In genomic region chr4:62528874-62529273, GRCh38 we compare ENCODE assay signal across 14 cellular contexts.
DNase-seq lines count a peak whose midpoint lies in the region; ATAC-seq, FAIRE-seq and TF ChIP-seq lines count a peak whose summit lies in the region.
"Had no signal": no experiment of that assay in that cellular context is flagged by ENCODE, and none has a peak within 500 bp of the region (broad histone marks: within the 10 kb centered on the region; RNA-seq: fewer than 3 reads in every experiment).

No MANE protein-coding gene starts in this region.

- CTCF ChIA-PET in mammary epithelial cell (lab: Charles Lee; ENCODE audit: low non-redundant PET): no interaction called here

- H3K36me3 ChIP-seq in mammary epithelial cell (ENCODE audit: insufficient read depth, low read length): no peaks in the 10 kb centered on the region
- H3K36me3 ChIP-seq in breast epithelium: no peaks in the 10 kb centered on the region
- no peaks in the 10 kb centered on the region for H3K36me3 ChIP-seq in bronchial epithelial cell (ENCODE audit: control insufficient read depth, insufficient read depth, low read length)
- no peaks in the 10 kb centered on the region for H3K36me3 ChIP-seq in spleen

- intact Hi-C loops in mammary epithelial cell (cut with micrococcal nuclease): no loop called here
- intact Hi-C loops in breast epithelium (cut with DNase I; ENCODE audit: low total_unique reads): no loop called here
- intact Hi-C loops in left colon (cut with DNase I, micrococcal nuclease): no loop called here
- intact Hi-C loops in spleen (cut with DNase I; ENCODE audit: low total_unique reads): no loop called here

- TF ChIP-seq POLR2A in breast epithelium (IDR thresholded peaks at IDR 0.05) (no peak), spleen (IDR thresholded peaks at IDR 0.05) (no peak)

- H3K27ac ChIP-seq in mammary epithelial cell (ENCODE audit: insufficient read depth, low read depth, low read length): no peak overlapping the region
- no peak overlapping the region for H3K27ac ChIP-seq in breast epithelium
- H3K27ac ChIP-seq in spleen: no peak overlapping the region
- H3K27ac ChIP-seq: KMS-11 had no signal

- DNase-seq in mammary epithelial cell: peak; percentile 48
- no peak for DNase-seq in breast epithelium (ENCODE audit: low spot score in 2 of 2)
- DNase-seq in bronchial epithelial cell (ENCODE audit: low read depth): peak; percentile 28
- DNase-seq in left colon: no peak
- DNase-seq in SKM-1 treated with dmso at 0.1 percent for 144 hours (lab: John Stamatoyannopoulos, UW; ENCODE audit: unreplicated experiment): no peak
- no peak for DNase-seq in spleen
- DNase-seq in dedifferentiated amniotic fluid mesenchymal stem cell (ENCODE audit: extremely low spot score): no peak
- no peak for DNase-seq in GM03348 (ENCODE audit: low spot score)
- DNase-seq: GOT3, NCI-H1092 treated with DMSO at 0.1 percent for 48 hours, NCI-H2227 treated with DMSO at 0.1 percent for 48 hours, NCI-H524 treated with DMSO at 0.1 percent for 48 hours, SHP77 treated with DMSO at 0.1 percent for 48 hours had no signal

- no peaks in the 10 kb centered on the region for H4K20me1 ChIP-seq in mammary epithelial cell (ENCODE audit: insufficient read depth, low read length)

- peak; percentile 46 for ATAC-seq in left colon

- dilution Hi-C loops in mammary epithelial cell (cut with HindIII; ENCODE audit: low sequenced_read_pairs): no loop called here

- WGBS in mammary epithelial cell (ENCODE audit: low coverage, missing lambda C conversion rate): 50% methylated on average over 2 of the region's 2 CpGs
- WGBS in spleen, 5 donors: 40 to 57% (median 48%) methylated on average over 2 of the region's 2 CpGs

- H3K27me3 ChIP-seq in mammary epithelial cell (ENCODE audit: insufficient read depth, low read length) (no peaks in the 10 kb centered on the region), breast epithelium (no peaks in the 10 kb centered on the region), bronchial epithelial cell (ENCODE audit: control insufficient read depth, insufficient read depth, low read length) (no peaks in the 10 kb centered on the region), spleen (replicated peaks in 1 of 7) (no peaks in the 10 kb centered on the region)

- FAIRE-seq in bronchial epithelial cell (lab: Jason Lieb, UNC): no peak

- no TSS peak for BruUV-seq in mammary epithelial cell (replicated peaks; lab: Mats Ljungman, UMichigan)

- in situ Hi-C loops in mammary epithelial cell (cut with MboI; ENCODE audit: low sequenced_read_pairs in 2 of 2): loop anchor here in 1 of 2 donors (25.0 kb wide), 1 partner anchor 117 kb away; no protein-coding TSS in a partner anchor

- no peaks in the 10 kb centered on the region for H3K79me2 ChIP-seq in mammary epithelial cell (ENCODE audit: insufficient read depth, low read length)

- H3K4me3 ChIP-seq in mammary epithelial cell (replicated peaks in 1 of 3; ENCODE audit: insufficient read depth in 1 of 3, low read depth in 2 of 3, low read length in 3 of 3): no peak overlapping the region
- no peak overlapping the region for H3K4me3 ChIP-seq in breast epithelium
- H3K4me3 ChIP-seq in bronchial epithelial cell (ENCODE audit: low read depth, low read length): no peak overlapping the region
- no peak overlapping the region for H3K4me3 ChIP-seq in spleen

- H3K4me2 ChIP-seq in mammary epithelial cell (ENCODE audit: insufficient read depth, low read depth, low read length): no peak overlapping the region
- H3K4me2 ChIP-seq: KMS-11 had no signal

- no peaks in the 10 kb centered on the region for H3K9me3 ChIP-seq in mammary epithelial cell (replicated peaks; ENCODE audit: insufficient read depth, low read length)
- peaks cover 3 to 5% of the 10 kb centered on the region in 2 donors for H3K9me3 ChIP-seq in breast epithelium
- H3K9me3 ChIP-seq in spleen: peaks cover 0 to 30% (median 9%) of the 10 kb centered on the region in 8 donors

- H3K4me1 ChIP-seq in mammary epithelial cell (ENCODE audit: insufficient read depth, low read length): peaks cover 7% of the 10 kb centered on the region
- no peaks in the 10 kb centered on the region for H3K4me1 ChIP-seq in breast epithelium
- no peaks in the 10 kb centered on the region for H3K4me1 ChIP-seq in spleen

- H2AFZ ChIP-seq in mammary epithelial cell (ENCODE audit: low read depth, low read length): no peak overlapping the region

- TF ChIP-seq CTCF in mammary epithelial cell (conservative IDR thresholded peaks at IDR 0.05 in 1 of 2, IDR thresholded peaks at IDR 0.05 in 1 of 2; ENCODE audit: extremely low read depth in 1 of 2, insufficient read depth in 1 of 2, low read depth in 1 of 2, low read length in 2 of 2): no peak
- TF ChIP-seq CTCF in breast epithelium (IDR thresholded peaks at IDR 0.05): no peak
- TF ChIP-seq CTCF in bronchial epithelial cell (IDR thresholded peaks at IDR 0.05; ENCODE audit: insufficient read depth, low read length, severe bottlenecking): no peak
- TF ChIP-seq CTCF in spleen (IDR thresholded peaks at IDR 0.05 in 8 of 11, conservative IDR thresholded peaks at IDR 0.05 in 3 of 11): no peak

- no peak overlapping the region for H3K9ac ChIP-seq in mammary epithelial cell (ENCODE audit: insufficient read depth, low read length)
- H3K9ac ChIP-seq: KMS-11 had no signal

Comparison
In these comparisons a context has a peak if more than half of its experiments do, and no peak if none do; other contexts are left out.
1. DNase-seq: peak in mammary epithelial cell (single experiment) and bronchial epithelial cell (single experiment); none in breast epithelium (0 of 2), left colon (0 of 2), SKM-1 treated with dmso at 0.1 percent for 144 hours (single experiment), spleen (single experiment), dedifferentiated amniotic fluid mesenchymal stem cell (single experiment) and GM03348 (single experiment).